ENCODE assay signal across 1 cellular context in the genomic region with DNA sequence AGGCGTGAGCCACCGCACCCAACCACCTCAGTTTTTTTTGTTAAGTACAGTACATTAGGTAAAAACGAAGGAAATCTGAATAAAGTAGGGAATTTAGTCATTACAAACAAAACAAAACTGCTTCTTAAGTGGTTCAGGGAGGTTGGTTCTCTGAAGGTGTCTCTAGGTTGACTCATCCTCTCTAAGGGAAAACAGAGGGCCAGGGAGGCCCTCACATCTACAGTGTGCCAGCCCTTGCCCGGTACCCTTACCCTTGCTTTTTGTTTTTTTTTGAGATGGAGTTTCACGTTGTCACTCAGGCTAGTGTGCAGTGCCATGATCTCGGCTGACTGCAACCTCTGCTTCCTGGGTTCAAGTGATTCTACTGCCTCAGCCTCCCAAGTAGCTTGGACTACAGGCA.
TF ChIP-seq lines count a peak whose summit lies in the region.

No MANE protein-coding gene starts in this region.

TF ChIP-seq in SK-N-SH treated with all-trans-retinoic acid at 6 μM for 48 hours, 23 proteins besides CTCF, POLR2A, EP300 and RAD21 (continued from another document):
- TF ChIP-seq ZNF70 (CRISPR knock-in tag; IDR thresholded peaks at IDR 0.05) (no peak), OSR1 (CRISPR knock-in tag; IDR thresholded peaks at IDR 0.05) (no peak), ESRRG (CRISPR knock-in tag; IDR thresholded peaks at IDR 0.05) (no peak), TOX (CRISPR knock-in tag; IDR thresholded peaks at IDR 0.05; ENCODE audit: borderline replicate concordance) (no peak), BACH2 (CRISPR knock-in tag; IDR thresholded peaks at IDR 0.05; ENCODE audit: borderline replicate concordance) (no peak)
- TF ChIP-seq, protein P1, sequence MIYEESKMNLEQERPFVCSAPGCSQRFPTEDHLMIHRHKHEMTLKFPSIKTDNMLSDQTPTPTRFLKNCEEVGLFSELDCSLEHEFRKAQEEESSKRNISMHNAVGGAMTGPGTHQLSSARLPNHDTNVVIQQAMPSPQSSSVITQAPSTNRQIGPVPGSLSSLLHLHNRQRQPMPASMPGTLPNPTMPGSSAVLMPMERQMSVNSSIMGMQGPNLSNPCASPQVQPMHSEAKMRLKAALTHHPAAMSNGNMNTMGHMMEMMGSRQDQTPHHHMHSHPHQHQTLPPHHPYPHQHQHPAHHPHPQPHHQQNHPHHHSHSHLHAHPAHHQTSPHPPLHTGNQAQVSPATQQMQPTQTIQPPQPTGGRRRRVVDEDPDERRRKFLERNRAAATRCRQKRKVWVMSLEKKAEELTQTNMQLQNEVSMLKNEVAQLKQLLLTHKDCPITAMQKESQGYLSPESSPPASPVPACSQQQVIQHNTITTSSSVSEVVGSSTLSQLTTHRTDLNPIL (CRISPR knock-in tag; IDR thresholded peaks at IDR 0.05; ENCODE audit: low read depth): no peak
